ENCODE assay signal across 10 cellular contexts in genomic region chr6:90369651-90370050, GRCh38.
DNase-seq lines count a peak whose midpoint lies in the region; ATAC-seq and TF ChIP-seq lines count a peak whose summit lies in the region.
"Had no signal": no experiment of that assay in that cellular context is flagged by ENCODE, and none has a peak within 500 bp of the region (broad histone marks: within the 10 kb centered on the region; RNA-seq: fewer than 3 reads in every experiment).

No MANE protein-coding gene starts in this region.

- no peak for TF ChIP-seq POLR2A in esophagus squamous epithelium (IDR thresholded peaks at IDR 0.05)

- intact Hi-C loops in esophagus squamous epithelium (cut with DNase I) (no loop called here), sciatic nerve (cut with DNase I) (no loop called here)

- 79% methylated on average over 6 of the region's 6 CpGs for WGBS in GM23248 (ENCODE audit: low coverage in 1 of 2, low lambda C conversion rate in 2 of 2, missing lambda C conversion rate in 2 of 2), 2 experiments
- WGBS in esophagus squamous epithelium, 2 donors, result 87 to 92% methylated on average over 6 of the region's 6 CpGs

- no peak for ATAC-seq in RWPE2 (ENCODE audit: low read depth)
- ATAC-seq in HG03095 (IDR thresholded peaks at IDR 0.05; ENCODE audit: unreplicated experiment), result no peak
- ATAC-seq in sciatic nerve, result no peak

- H3K27ac ChIP-seq in GM23248 (peak overlapping the region; percentile 36; the same call in 1 of the 2 replicates), RWPE2 (ENCODE audit: poor library complexity, severe bottlenecking) (peak overlapping the region; percentile 93), esophagus squamous epithelium (peak overlapping the region; percentile 8 to 72 (median 54)), rectal smooth muscle tissue (ENCODE audit: low read depth, low read length) (peak overlapping the region; percentile 75)

- in situ Hi-C loops in GM23248 (cut with MboI), result loop anchor here (10.0 kb wide), 1 partner anchor 165 kb away; no protein-coding TSS in a partner anchor

- H3K4me3 ChIP-seq in GM23248 (no peak overlapping the region), RWPE2 (ENCODE audit: severe bottlenecking) (no peak overlapping the region), esophagus squamous epithelium (no peak overlapping the region), rectal smooth muscle tissue (ENCODE audit: low read length) (no peak overlapping the region)

- H3K4me1 ChIP-seq in GM23248 (ENCODE audit: insufficient read depth) (peaks cover 14% of the 10 kb centered on the region), RWPE2 (ENCODE audit: insufficient read depth, poor library complexity, severe bottlenecking) (peaks cover 22% of the 10 kb centered on the region), esophagus squamous epithelium (peaks cover 3 to 19% (median 4%) of the 10 kb centered on the region in 3 donors), rectal smooth muscle tissue (ENCODE audit: control insufficient read depth, insufficient read depth, low read length) (peaks cover 6% of the 10 kb centered on the region)

- H3K4me2 ChIP-seq in GM23248 (ENCODE audit: unreplicated experiment), result no peak overlapping the region

- H3F3A ChIP-seq in GM23248 (ENCODE audit: insufficient read depth), result peaks cover 23% of the 10 kb centered on the region

- TF ChIP-seq CTCF in RWPE2 (IDR thresholded peaks at IDR 0.05; ENCODE audit: poor library complexity, severe bottlenecking) (no peak), esophagus squamous epithelium (IDR thresholded peaks at IDR 0.05) (no peak)

- H3K9ac ChIP-seq in GM23248 (no peak overlapping the region), rectal smooth muscle tissue (ENCODE audit: low read length) (no peak overlapping the region)

- H3K9me2 ChIP-seq in GM23248 (ENCODE audit: insufficient read depth), result no peaks in the 10 kb centered on the region

- DNase-seq in GM23248 (no peak), RWPE2 (ENCODE audit: low spot score) (no peak), esophagus squamous epithelium (lab: John Stamatoyannopoulos, UW) (no peak), cerebellar nuclear complex (lab: John Stamatoyannopoulos, UW) (no peak), sciatic nerve (ENCODE audit: low spot score) (no peak)
- no peak for DNase-seq in activated effector memory CD4-positive, alpha-beta T cell treated with Interleukin-2 at 50 U/mL for 16 hours
- DNase-seq: CD4-positive, alpha-beta T cell; NCI-H510A treated with DMSO at 0.1 percent for 48 hours had no signal

- no peaks in the 10 kb centered on the region for H3K9me3 ChIP-seq in GM23248 (ENCODE audit: low read depth)
- H3K9me3 ChIP-seq in RWPE2 (ENCODE audit: severe bottlenecking), result no peaks in the 10 kb centered on the region
- no peaks in the 10 kb centered on the region for H3K9me3 ChIP-seq in esophagus squamous epithelium

- H3K79me2 ChIP-seq in GM23248 (ENCODE audit: insufficient read depth), result no peaks in the 10 kb centered on the region

- no peaks in the 10 kb centered on the region for H4K20me1 ChIP-seq in GM23248 (ENCODE audit: insufficient read depth)

- H3K27me3 ChIP-seq in GM23248 (replicated peaks; ENCODE audit: insufficient read depth), result no peaks in the 10 kb centered on the region
- H3K27me3 ChIP-seq in RWPE2 (ENCODE audit: insufficient read depth, poor library complexity, severe bottlenecking), result no peaks in the 10 kb centered on the region
- no peaks in the 10 kb centered on the region for H3K27me3 ChIP-seq in esophagus squamous epithelium
- no peaks in the 10 kb centered on the region for H3K27me3 ChIP-seq in rectal smooth muscle tissue (ENCODE audit: control insufficient read depth, insufficient read depth, low read length)

- no peak overlapping the region for H2AFZ ChIP-seq in GM23248

- H3K36me3 ChIP-seq in GM23248 (ENCODE audit: low read depth), result no peaks in the 10 kb centered on the region
- H3K36me3 ChIP-seq in RWPE2 (ENCODE audit: low read depth), result no peaks in the 10 kb centered on the region
- H3K36me3 ChIP-seq in esophagus squamous epithelium, result no peaks in the 10 kb centered on the region
- no peaks in the 10 kb centered on the region for H3K36me3 ChIP-seq in rectal smooth muscle tissue (ENCODE audit: control insufficient read depth, insufficient read depth, low read length)

Comparison
In these comparisons a context has a peak if more than half of its experiments do, and no peak if none do; other contexts are left out.
1. H3K27ac ChIP-seq: peak in every context shown above with its lines; median percentile 93 in RWPE2; 75 in rectal smooth muscle tissue; 54 in esophagus squamous epithelium; 36 in GM23248.